Comparison of ENCODE assay signal across 20 cellular contexts in genomic region chr17:67613961-67614360, GRCh38.
"Had no signal": no experiment of that assay in that cellular context is flagged by ENCODE, and none has a peak within 500 bp of the region (broad histone marks: within the 10 kb centered on the region; RNA-seq: fewer than 3 reads in every experiment).

No MANE protein-coding gene starts in this region.

- H3K27ac Mint-ChIP-seq: activated CD8-positive, alpha-beta memory T cell treated with anti-CD3 and anti-CD28 coated beads, Interleukin-2, amount 10 ng/mL, durations not matched to agents 7 days and 5 days; type B pancreatic cell had no signal

- ATAC-seq: activated CD8-positive, alpha-beta memory T cell treated with anti-CD3 and anti-CD28 coated beads, Interleukin-2, amount 10 ng/mL, durations not matched to agents 7 days and 5 days; activated T-cell treated with anti-CD3 and anti-CD28 coated beads, Interleukin-2, amount 50 U/mL, for 4 hours; gastroesophageal sphincter; naive thymus-derived CD4-positive, alpha-beta T cell; psoas muscle had no signal

- H3K9me3 ChIP-seq: esophagus muscularis mucosa, gastroesophageal sphincter, psoas muscle, stomach had no signal

- H3K27ac ChIP-seq: esophagus muscularis mucosa, gastroesophageal sphincter, psoas muscle, stomach, WERI-Rb-1 had no signal

- H3K4me3 Mint-ChIP-seq: activated CD8-positive, alpha-beta memory T cell treated with anti-CD3 and anti-CD28 coated beads, Interleukin-2, amount 10 ng/mL, durations not matched to agents 7 days and 5 days; activated T-cell treated with anti-CD3 and anti-CD28 coated beads, Interleukin-2, amount 50 U/mL, for 4 hours; immature natural killer cell; naive thymus-derived CD4-positive, alpha-beta T cell; type B pancreatic cell had no signal

- H3K9me3 Mint-ChIP-seq: activated T-cell treated with anti-CD3 and anti-CD28 coated beads, Interleukin-2, amount 50 U/mL, for 4 hours; immature natural killer cell had no signal

- H3K27me3 ChIP-seq: esophagus muscularis mucosa, gastroesophageal sphincter, stomach had no signal

- H3K27me3 Mint-ChIP-seq: activated CD8-positive, alpha-beta memory T cell treated with anti-CD3 and anti-CD28 coated beads, Interleukin-2, amount 10 ng/mL, durations not matched to agents 7 days and 5 days; naive thymus-derived CD4-positive, alpha-beta T cell; type B pancreatic cell had no signal

- DNase-seq: activated CD4-positive, alpha-beta T cell treated with anti-CD3 and anti-CD28 coated beads, Interleukin-2, amount 50 U/mL, for 48 hours; activated CD8-positive, alpha-beta memory T cell treated with anti-CD3 and anti-CD28 coated beads, Interleukin-2, amount 10 ng/mL, durations not matched to agents 7 days and 5 days; activated effector memory CD4-positive, alpha-beta T cell treated with Interleukin-2 at 50 U/mL for 16 hours; activated T-cell treated with anti-CD3 and anti-CD28 coated beads, Interleukin-2, amount 50 U/mL, for 4 hours; aorta; cortex of kidney; effector CD4-positive, alpha-beta T cell; immature natural killer cell; mesenchymal stem cell; naive thymus-derived CD4-positive, alpha-beta T cell; psoas muscle; right cardiac atrium; stimulated activated CD4-positive, alpha-beta T cell treated with anti-CD3 and anti-CD28 coated beads, Interleukin-2, amount 100 ng/mL, for 48 hours; stomach; SW 1271; T-helper 2 cell; WERI-Rb-1 had no signal
